Comparison of ENCODE assay signal across 33 cellular contexts in genomic region chr9:79242489-79242888, GRCh38.
"Had no signal": no experiment of that assay in that cellular context is flagged by ENCODE, and none has a peak within 500 bp of the region (broad histone marks: within the 10 kb centered on the region; RNA-seq: fewer than 3 reads in every experiment).

No MANE protein-coding gene starts in this region.

- H3K4me2 ChIP-seq: hepatocyte had no signal

- ATAC-seq: effector memory CD8-positive, alpha-beta T cell; esophagus mucosa; left lobe of liver; lower lobe of right lung; mucosa of descending colon had no signal

- H3K4me3 Mint-ChIP-seq: activated naive CD8-positive, alpha-beta T cell treated with anti-CD3 and anti-CD28 coated beads for 36 hours; central memory CD8-positive, alpha-beta T cell; effector memory CD8-positive, alpha-beta T cell; immature natural killer cell; naive B cell; neural crest cell; type B pancreatic cell had no signal

- H3K36me3 ChIP-seq: breast epithelium, colonic mucosa, lower lobe of right lung, sigmoid colon, thoracic aorta, vagina had no signal

- H3K36me3 Mint-ChIP-seq: activated naive CD8-positive, alpha-beta T cell treated with anti-CD3 and anti-CD28 coated beads for 36 hours; immature natural killer cell; naive B cell; type B pancreatic cell had no signal

- FAIRE-seq: endothelial cell of umbilical vein, frontal cortex had no signal

- H3K9me3 Mint-ChIP-seq: activated naive CD8-positive, alpha-beta T cell treated with anti-CD3 and anti-CD28 coated beads for 36 hours; central memory CD8-positive, alpha-beta T cell; effector memory CD8-positive, alpha-beta T cell; naive B cell; type B pancreatic cell had no signal

- H3K79me2 ChIP-seq: hepatocyte had no signal

- H2AFZ ChIP-seq: hepatocyte had no signal

- DNase-seq: activated CD4-positive, alpha-beta T cell treated with anti-CD3 and anti-CD28 coated beads for 4 hours; activated CD4-positive, alpha-beta T cell treated with anti-CD3 and anti-CD28 coated beads, Interleukin-2, amount 50 U/mL, for 48 hours; activated CD4-positive, CD25-positive, alpha-beta regulatory T cell; activated CD8-positive, alpha-beta memory T cell treated with anti-CD3 and anti-CD28 coated beads, Interleukin-2, amount 50 U/mL, for 48 hours; activated naive CD4-positive, alpha-beta T cell treated with Interleukin-2 at 50 U/mL for 16 hours; activated naive CD8-positive, alpha-beta T cell treated with anti-CD3 and anti-CD28 coated beads for 36 hours; activated T-cell treated with anti-CD3 and anti-CD28 coated beads, Interleukin-2, amount 50 U/mL, for 48 hours; amniotic stem cell; colonic mucosa; dorsolateral prefrontal cortex; effector memory CD8-positive, alpha-beta T cell; glutamatergic neuron; immature natural killer cell; lower lobe of right lung; mesendoderm; mucosa of descending colon; naive B cell; retina; sigmoid colon; stimulated activated CD4-positive, alpha-beta T cell treated with anti-CD3 and anti-CD28 coated beads, Interleukin-2, amount 100 ng/mL, for 48 hours; stimulated activated CD8-positive, alpha-beta memory T cell treated with anti-CD3 and anti-CD28 coated beads, Interleukin-4, amount 100 ng/mL, for 48 hours; stimulated activated naive CD4-positive, alpha-beta T cell had no signal

- H3K27me3 ChIP-seq: breast epithelium, colonic mucosa, hepatocyte, sigmoid colon, vagina had no signal

- H3K4me3 ChIP-seq: breast epithelium, colonic mucosa, dorsolateral prefrontal cortex, hepatocyte, lower lobe of right lung, mucosa of descending colon, sigmoid colon, thoracic aorta, vagina had no signal

- H3K4me1 Mint-ChIP-seq: activated naive CD8-positive, alpha-beta T cell treated with anti-CD3 and anti-CD28 coated beads for 36 hours; central memory CD8-positive, alpha-beta T cell; immature natural killer cell; naive B cell; neural crest cell had no signal

- H3K27ac Mint-ChIP-seq: activated naive CD8-positive, alpha-beta T cell treated with anti-CD3 and anti-CD28 coated beads for 36 hours; effector memory CD8-positive, alpha-beta T cell; immature natural killer cell; type B pancreatic cell had no signal

- H3K4me1 ChIP-seq: breast epithelium, colonic mucosa, lower lobe of right lung, sigmoid colon, vagina had no signal

- H3K9me3 ChIP-seq: breast epithelium, colonic mucosa, lower lobe of right lung, mucosa of descending colon, sigmoid colon, thoracic aorta, vagina had no signal

- H3K27ac ChIP-seq: breast epithelium, colonic mucosa, dorsolateral prefrontal cortex, hepatocyte, lower lobe of right lung, sigmoid colon, thoracic aorta, vagina had no signal
